ENCODE assay signal across 14 cellular contexts in genomic region chr12:93679308-93679933, GRCh38. TPM values are rescaled to one million over a fixed set of nuclear protein-coding genes. Genes with fewer than 3 reads are reported as not detected.
DNase-seq lines count a peak whose midpoint lies in the region; ATAC-seq and TF ChIP-seq lines count a peak whose summit lies in the region.
"Had no signal": no experiment of that assay in that cellular context is flagged by ENCODE, and none has a peak within 500 bp of the region (broad histone marks: within the 10 kb centered on the region; RNA-seq: fewer than 3 reads in every experiment).

No MANE protein-coding gene starts in this region.

- H3K4me2 ChIP-seq in DND-41 (ENCODE audit: insufficient read depth, low read length): peak overlapping the region; percentile 37
- peak overlapping the region; percentile 10 for H3K4me2 ChIP-seq in parathyroid adenoma (ENCODE audit: low read length)

- peaks cover 55% of the 10 kb centered on the region for H3K79me2 ChIP-seq in DND-41 (ENCODE audit: insufficient read depth, low read length)
- H3K79me2 ChIP-seq in parathyroid adenoma: peaks cover 18% of the 10 kb centered on the region

- no peaks in the 10 kb centered on the region for H3K9me3 ChIP-seq in DND-41 (ENCODE audit: insufficient read depth, low read length, severe bottlenecking)
- no peaks in the 10 kb centered on the region for H3K9me3 ChIP-seq in parathyroid adenoma (ENCODE audit: control insufficient read depth, low read length)
- H3K9me3 ChIP-seq: ovary had no signal

- H2AFZ ChIP-seq in DND-41 (ENCODE audit: low read depth, low read length) (no peak overlapping the region), parathyroid adenoma (peak overlapping the region; percentile 77)

- no peak for TF ChIP-seq CTCF in DND-41 (IDR thresholded peaks at IDR 0.05; ENCODE audit: borderline replicate concordance, extremely low read depth, low read length, poor library complexity, severe bottlenecking)
- TF ChIP-seq CTCF in parathyroid adenoma (IDR thresholded peaks at IDR 0.05): no peak
- TF ChIP-seq CTCF in GM20000 (IDR thresholded peaks at IDR 0.05; ENCODE audit: extremely low read depth, missing control alignments): no peak

- intact Hi-C loops in Right ventricle myocardium superior (cut with DNase I): loop anchor here (5.0 to 10.0 kb wide), 2 partner anchors 63 to 75 kb away; no protein-coding TSS in a partner anchor

- no peak for ATAC-seq in DND-41 (ENCODE audit: insufficient read depth, low read depth)
- peak; percentile 70 for ATAC-seq in Right ventricle myocardium superior (ENCODE audit: poor library complexity)
- ATAC-seq: HCT116, left colon had no signal

- no peaks in the 10 kb centered on the region for H4K20me1 ChIP-seq in DND-41 (ENCODE audit: insufficient read depth, low read length)

- H3K27ac ChIP-seq in DND-41 (ENCODE audit: low read length): peak overlapping the region; percentile 32
- peak overlapping the region; percentile 100 for H3K27ac ChIP-seq in parathyroid adenoma
- H3K27ac ChIP-seq: ovary had no signal

- H3K27me3 ChIP-seq in DND-41 (ENCODE audit: insufficient read depth, low read length, poor library complexity): no peaks in the 10 kb centered on the region
- no peaks in the 10 kb centered on the region for H3K27me3 ChIP-seq in parathyroid adenoma (ENCODE audit: control insufficient read depth, insufficient read depth, low read length)
- H3K27me3 ChIP-seq: ovary had no signal

- H3K36me3 ChIP-seq in DND-41 (ENCODE audit: insufficient read depth, low read length): peaks cover 6% of the 10 kb centered on the region
- no peaks in the 10 kb centered on the region for H3K36me3 ChIP-seq in parathyroid adenoma (ENCODE audit: control insufficient read depth, insufficient read depth, low read length)
- H3K36me3 ChIP-seq: ovary had no signal

- H3K4me1 ChIP-seq in DND-41 (ENCODE audit: insufficient read depth, low read length) (peaks cover 65% of the 10 kb centered on the region), parathyroid adenoma (peaks cover 66% of the 10 kb centered on the region)

- H3K9ac ChIP-seq in DND-41 (ENCODE audit: low read depth, low read length): peak overlapping the region; percentile 13
- no peak overlapping the region for H3K9ac ChIP-seq in parathyroid adenoma

- H3K4me3 ChIP-seq in DND-41 (ENCODE audit: low read depth in 1 of 2, low read length in 2 of 2) (peak overlapping the region in 1 of 2 experiments; percentile 21; a peak in 1 of 4 replicates), parathyroid adenoma (ENCODE audit: low read depth, low read length) (no peak overlapping the region)
- H3K4me3 ChIP-seq: ovary had no signal

- no peak for DNase-seq in DND-41
- peak; percentile 95 for DNase-seq in NCI-H446 treated with DMSO at 0.1 percent for 48 hours (lab: John Stamatoyannopoulos, UW)
- DNase-seq in Right ventricle myocardium superior: peak; percentile 52
- no peak for DNase-seq in CD1c-positive myeloid dendritic cell (ENCODE audit: extremely low spot score)
- no peak for DNase-seq in GM20000 (ENCODE audit: low spot score)
- no peak for DNase-seq in NOMO-1 treated with DMSO at 0.1 percent for 48 hours (lab: John Stamatoyannopoulos, UW; ENCODE audit: unreplicated experiment)
- DNase-seq: activated CD8-positive, alpha-beta memory T cell treated with anti-CD3 and anti-CD28 coated beads for 24 hours; amygdala; foreskin melanocyte; left colon; NCI-H1436 treated with DMSO at 0.1 percent for 48 hours; ovary had no signal

RNA-seq across cellular contexts. Expression of gene CRADD, which starts 2.2 kb away (rescaled TPM):
- 35.8 TPM for total RNA-seq in Right ventricle myocardium superior

Comparison
In these comparisons a context has a peak if more than half of its experiments do, and no peak if none do; other contexts are left out.
1. DNase-seq: peak in NCI-H446 treated with DMSO at 0.1 percent for 48 hours (single experiment) and Right ventricle myocardium superior (single experiment); none in DND-41 (single experiment), CD1c-positive myeloid dendritic cell (single experiment), GM20000 (single experiment) and NOMO-1 treated with DMSO at 0.1 percent for 48 hours (single experiment).